8 cellular contexts compared by ENCODE assay signal in the genomic region with DNA sequence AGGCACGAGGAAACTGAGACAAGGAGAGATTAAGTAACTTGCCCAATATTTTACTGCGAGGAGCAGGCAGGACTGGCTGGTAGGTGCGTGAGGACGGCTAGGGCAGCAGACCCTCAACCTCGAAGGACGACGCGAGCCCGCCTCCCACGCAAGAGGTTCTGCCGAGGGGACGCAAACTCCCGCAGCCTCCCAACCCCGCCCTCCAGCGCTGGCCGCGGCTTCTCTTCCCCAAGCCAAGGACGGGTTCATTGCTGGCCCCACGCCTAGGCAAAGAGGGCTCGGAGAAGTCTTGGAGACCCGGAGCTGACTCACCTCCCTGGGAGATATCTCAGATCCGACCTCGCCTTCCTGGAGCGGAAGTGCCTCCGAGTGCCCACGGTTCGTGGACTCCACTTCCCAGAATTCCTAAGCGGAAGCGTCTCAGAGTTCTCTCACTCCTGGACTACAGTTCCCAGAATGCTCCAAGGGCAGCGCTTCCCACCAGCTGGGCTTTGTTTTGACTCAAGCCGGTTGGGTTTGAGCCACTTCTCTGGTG. TPM values are rescaled to one million over a fixed set of nuclear protein-coding genes. Genes with fewer than 3 reads are reported as not detected.
DNase-seq lines count a peak whose midpoint lies in the region; ATAC-seq, FAIRE-seq and TF ChIP-seq lines count a peak whose summit lies in the region.

Gene ZNF235, minus strand, starts transcription at position 367 of the 535 bp plus-strand sequence. CDS start 1,621 bp downstream, outside the sequence.

- H3K79me2 ChIP-seq in PC-3 (ENCODE audit: low read length), result no peaks in the 10 kb centered on the region

- H3K4ac ChIP-seq in IMR-90 (ENCODE audit: low read depth, low read length), result peak within 1 kb of the TSS; percentile 81

- H3K4me3 ChIP-seq in IMR-90 (ENCODE audit: insufficient read depth, low read depth, low read length) (peak within 1 kb of the TSS; percentile 74), PC-3 (ENCODE audit: low read length) (peak within 1 kb of the TSS; percentile 89), esophagus muscularis mucosa (peak within 1 kb of the TSS; percentile 67 to 84 (median 78)), muscle layer of colon (ENCODE audit: low read depth in 1 of 2, low read length in 2 of 2) (peak within 1 kb of the TSS; percentile 86 to 90)

- TF ChIP-seq POLR2A in IMR-90 (IDR thresholded peaks at IDR 0.05; ENCODE audit: low read depth, low read length) (no peak), esophagus muscularis mucosa (IDR thresholded peaks at IDR 0.05; ENCODE audit: low read depth) (no peak)

- dilution Hi-C loops in IMR-90 (cut with HindIII; ENCODE audit: low sequenced_read_pairs, unreplicated experiment), result no loop called here

- no peak for TF ChIP-seq EP300 in esophagus muscularis mucosa (IDR thresholded peaks at IDR 0.05)

- H2AK5ac ChIP-seq in IMR-90 (ENCODE audit: low read depth, low read length), result no peak within 1 kb of the TSS

- ATAC-seq in GM21515 (IDR thresholded peaks at IDR 0.05; ENCODE audit: unreplicated experiment) (peak; percentile 93), IMR-90 (ENCODE audit: low read depth) (peak; percentile 97), PC-3 (peak; percentile 98)
- ATAC-seq in activated T-cell treated with anti-CD3 and anti-CD28 coated beads, Interleukin-2, amount 50 U/mL, for 4 hours, result peak; percentile 99

- no peak for TF ChIP-seq RAD21 in IMR-90 (IDR thresholded peaks at IDR 0.05; ENCODE audit: low read length)

- H2BK5ac ChIP-seq in IMR-90 (ENCODE audit: low read depth, low read length, poor library complexity, severe bottlenecking), result peak within 1 kb of the TSS; percentile 51

- DNase-seq in D721Med (ENCODE audit: insufficient read length, low spot score) (peak; percentile 82), IMR-90 (peak; percentile 99), PC-3 (peak; percentile 96), esophagus muscularis mucosa (ENCODE audit: extremely low spot score) (peak; percentile 95)
- peak; percentile 61 for DNase-seq in activated T-cell treated with anti-CD3 and anti-CD28 coated beads, Interleukin-2, amount 50 U/mL, for 4 hours
- peak; percentile 36 to 42 for DNase-seq in stimulated activated CD8-positive, alpha-beta memory T cell treated with anti-CD3 and anti-CD28 coated beads, Interleukin-7, amount 100 ng/mL, for 1 hour (ENCODE audit: low read depth in 2 of 2)

- TF ChIP-seq CTCF in D721Med (IDR thresholded peaks at IDR 0.05; ENCODE audit: insufficient read depth, missing control alignments) (no peak), IMR-90 (conservative IDR thresholded peaks at IDR 0.05; ENCODE audit: low read depth, low read length) (no peak), PC-3 (conservative IDR thresholded peaks at IDR 0.05; ENCODE audit: low read depth, low read length) (no peak), esophagus muscularis mucosa (IDR thresholded peaks at IDR 0.05) (peak in 1 of 3 experiments; percentile 6)

- no peak within 1 kb of the TSS for H2BK20ac ChIP-seq in IMR-90 (ENCODE audit: low read depth, low read length)

- H3K14ac ChIP-seq in IMR-90 (replicated peaks; ENCODE audit: low read depth, low read length), result peak within 1 kb of the TSS; percentile 86

- H3K4me1 ChIP-seq in IMR-90 (ENCODE audit: control insufficient read depth, insufficient read depth, low read length), result peaks cover 3% of the 10 kb centered on the region; the same call in 1 of the 2 replicates
- peaks cover 10% of the 10 kb centered on the region for H3K4me1 ChIP-seq in PC-3 (ENCODE audit: insufficient read depth, low read length)
- peaks cover 5 to 14% (median 11%) of the 10 kb centered on the region in 4 donors for H3K4me1 ChIP-seq in esophagus muscularis mucosa
- H3K4me1 ChIP-seq in muscle layer of colon (ENCODE audit: insufficient read depth, low read length), result peaks cover 6% of the 10 kb centered on the region

- peak within 1 kb of the TSS; percentile 82 for H3K23ac ChIP-seq in IMR-90 (ENCODE audit: low read depth, low read length)

- intact Hi-C loops in IMR-90 (cut with micrococcal nuclease), result loop anchor here (5.0 to 10.0 kb wide), 2 partner anchors 92 to 140 kb away; partner anchors contain the start of genes ZNF226 and ZNF227
- intact Hi-C loops in PC-3 (cut with micrococcal nuclease), result loop anchor here (1.0 to 2.0 kb wide), 3 partner anchors 46 to 191 kb away; partner anchors contain the start of genes ZNF225, ZNF227 and ZNF233
- intact Hi-C loops in esophagus muscularis mucosa (cut with DNase I), result loop anchor here (5.0 to 10.0 kb wide), 3 partner anchors 92 to 300 kb away; partner anchors contain the start of genes ZNF226, ZNF227 and ZNF230

- H3K4me1 Mint-ChIP-seq in activated T-cell treated with anti-CD3 and anti-CD28 coated beads, Interleukin-2, amount 50 U/mL, for 4 hours (ENCODE audit: low read depth), result peaks cover 18% of the 10 kb centered on the region

- peak within 1 kb of the TSS; percentile 86 for H3K56ac ChIP-seq in IMR-90 (ENCODE audit: extremely low read depth, insufficient read depth, low read length)

- H2BK120ac ChIP-seq in IMR-90 (ENCODE audit: low read depth, low read length), result peak within 1 kb of the TSS; percentile 32

- peaks cover 17% of the 10 kb centered on the region for H3K9me3 Mint-ChIP-seq in activated T-cell treated with anti-CD3 and anti-CD28 coated beads, Interleukin-2, amount 50 U/mL, for 4 hours

- H3K79me1 ChIP-seq in IMR-90 (ENCODE audit: low read depth in 1 of 2, low read length in 2 of 2), result peaks cover 4 to 8% of the 10 kb centered on the region in 2 experiments; a peak in 2 of 4 replicates

- peaks cover 5% of the 10 kb centered on the region; the same call in 1 of the 2 replicates for H3K36me3 ChIP-seq in IMR-90 (ENCODE audit: control insufficient read depth, insufficient read depth, low read length)
- no peaks in the 10 kb centered on the region for H3K36me3 ChIP-seq in PC-3 (ENCODE audit: low read depth, low read length)
- H3K36me3 ChIP-seq in esophagus muscularis mucosa, result peaks cover 11 to 27% (median 22%) of the 10 kb centered on the region in 4 donors
- peaks cover 21% of the 10 kb centered on the region for H3K36me3 ChIP-seq in muscle layer of colon (ENCODE audit: insufficient read depth, low read length)

- H3K9me3 ChIP-seq in IMR-90 (ENCODE audit: control insufficient read depth, insufficient read depth, low read length) (no peaks in the 10 kb centered on the region), PC-3 (ENCODE audit: low read length) (no peaks in the 10 kb centered on the region), esophagus muscularis mucosa (peaks cover 0 to 36% (median 18%) of the 10 kb centered on the region in 4 donors), muscle layer of colon (ENCODE audit: low read length) (no peaks in the 10 kb centered on the region)

- peak within 1 kb of the TSS; percentile 48 to 84 for H4K8ac ChIP-seq in IMR-90 (ENCODE audit: low read depth in 2 of 2, low read length in 2 of 2)

- H3K27me3 Mint-ChIP-seq in activated T-cell treated with anti-CD3 and anti-CD28 coated beads, Interleukin-2, amount 50 U/mL, for 4 hours (ENCODE audit: low read depth), result peaks cover 6% of the 10 kb centered on the region

- POLR2A ChIA-PET in IMR-90 (lab: Charles Lee; ENCODE audit: unreplicated experiment), result no interaction called here
- POLR2A ChIA-PET in PC-3 (lab: Charles Lee; ENCODE audit: unreplicated experiment), result interaction anchor here (0.6 kb wide), 1 partner anchor 92 kb away, joined by 4 read pairs; the partner anchor contains the start of gene ZNF227

- H3K36me3 Mint-ChIP-seq in activated T-cell treated with anti-CD3 and anti-CD28 coated beads, Interleukin-2, amount 50 U/mL, for 4 hours (ENCODE audit: insufficient read depth), result peaks cover 20% of the 10 kb centered on the region

- peak within 1 kb of the TSS; percentile 87 for H3K4me3 Mint-ChIP-seq in activated T-cell treated with anti-CD3 and anti-CD28 coated beads, Interleukin-2, amount 50 U/mL, for 4 hours

- H3K4me2 ChIP-seq in IMR-90 (ENCODE audit: low read depth, low read length) (peak within 1 kb of the TSS; percentile 76), PC-3 (ENCODE audit: low read length) (peak within 1 kb of the TSS; percentile 92)

- no peaks in the 10 kb centered on the region for H3F3A ChIP-seq in PC-3 (ENCODE audit: low read length, unreplicated experiment)

- H2AK9ac ChIP-seq in IMR-90 (replicated peaks; ENCODE audit: low read depth, low read length, poor library complexity), result peak within 1 kb of the TSS; percentile 73

- peak; percentile 60 for FAIRE-seq in D721Med (lab: Jason Lieb, UNC)

- WGBS in IMR-90 (ENCODE audit: extremely low coverage in 2 of 2, insufficient read length in 1 of 2), 2 experiments, result 0% methylated on average over 16 of the region's 31 CpGs; no CpG with 5 or more reads in 1 of the 2 experiments
- WGBS in esophagus muscularis mucosa, result under 1% methylated on average over 17 of the region's 31 CpGs

- 0 out of 2 replicates have a peak within 1 kb of the TSS, but pooled peaks have one; percentile 34 for H4K91ac ChIP-seq in IMR-90 (ENCODE audit: insufficient read depth, low read depth, low read length)

- H3K27me3 ChIP-seq in IMR-90 (ENCODE audit: control insufficient read depth, insufficient read depth, low read length) (no peaks in the 10 kb centered on the region), PC-3 (ENCODE audit: low read length) (no peaks in the 10 kb centered on the region), esophagus muscularis mucosa (no peaks in the 10 kb centered on the region), muscle layer of colon (ENCODE audit: control insufficient read depth in 1 of 2, insufficient read depth in 2 of 2, low read length in 2 of 2) (no peaks in the 10 kb centered on the region)

- peak within 1 kb of the TSS; percentile 58 for H3K18ac ChIP-seq in IMR-90 (ENCODE audit: low read depth, low read length)

- in situ Hi-C loops in IMR-90 (cut with MboI; ENCODE audit: low sequenced_read_pairs), result no loop called here

- H3K27ac ChIP-seq in IMR-90 (ENCODE audit: insufficient read depth, low read length) (peak within 1 kb of the TSS; percentile 86), PC-3 (ENCODE audit: low read length) (peak within 1 kb of the TSS; percentile 67), esophagus muscularis mucosa (replicated peaks in 1 of 4) (peak within 1 kb of the TSS; percentile 78 to 82 (median 80)), muscle layer of colon (ENCODE audit: low read depth, low read length) (peak within 1 kb of the TSS; percentile 82)

- no peak within 1 kb of the TSS; the same call in 2 of the 3 replicates for H2BK15ac ChIP-seq in IMR-90 (ENCODE audit: low read depth, low read length)

- peak within 1 kb of the TSS; percentile 19 for H4K5ac ChIP-seq in IMR-90 (ENCODE audit: low read depth, low read length)

- peaks cover 3% of the 10 kb centered on the region; the same call in 1 of the 2 replicates for H3K9me1 ChIP-seq in IMR-90 (ENCODE audit: insufficient read depth, low read length)

- no peaks in the 10 kb centered on the region; the same call in 1 of the 2 replicates for H4K20me1 ChIP-seq in IMR-90 (ENCODE audit: insufficient read depth, low read length)
- H4K20me1 ChIP-seq in PC-3 (ENCODE audit: low read length), result no peaks in the 10 kb centered on the region

- H2AFZ ChIP-seq in IMR-90 (replicated peaks; ENCODE audit: low read length, poor library complexity) (peak within 1 kb of the TSS; percentile 95), PC-3 (ENCODE audit: low read length) (peak within 1 kb of the TSS; percentile 99)

- BruUV-seq in IMR-90 (replicated peaks; lab: Mats Ljungman, UMichigan) (no TSS peak), PC-3 (replicated peaks; lab: Mats Ljungman, UMichigan) (no TSS peak)

- CTCF ChIA-PET in IMR-90 (lab: Yijun Ruan, JAX), result interaction anchor here (0.7 to 0.9 kb wide), 2 partner anchors 138 to 195 kb away, joined by 3 read pairs; partner anchors contain the start of gene ZNF180
- CTCF ChIA-PET in PC-3 (lab: Charles Lee), result no interaction called here

- H3K9ac ChIP-seq in IMR-90 (ENCODE audit: low read depth, low read length), result peak within 1 kb of the TSS; percentile 88
- H3K9ac ChIP-seq in PC-3 (ENCODE audit: low read length), result peak within 1 kb of the TSS; percentile 71
- peak within 1 kb of the TSS; percentile 87 for H3K9ac ChIP-seq in muscle layer of colon (ENCODE audit: low read length)

- H3K9me2 ChIP-seq in PC-3 (replicated peaks; ENCODE audit: low read length), result no peaks in the 10 kb centered on the region

RNA-seq across cellular contexts. Expression of gene ZNF235, which starts in this region (rescaled TPM):
- total RNA-seq in IMR-90 (2012; rRNA removed) (3.0 and 3.1 TPM in 2 replicates), PC-3 (2014; rRNA removed) (0.92 and 1.0 TPM in 2 replicates), esophagus muscularis mucosa (1 to 10 TPM; 4.1 to 5.6 (median 4.5) TPM)
- polyA plus RNA-seq in IMR-90 (2012; rRNA removed), result 0.77 and 0.80 TPM in 2 replicates
- polyA plus RNA-seq in IMR-90 (2012; cell fraction: cytosol; rRNA removed), result 0.25 and 0.31 TPM in 2 replicates
- 0.75 and 5.2 TPM in 2 replicates for polyA plus RNA-seq in IMR-90 (2012; cell fraction: nucleus; rRNA removed; ENCODE audit: low replicate concordance)
- 1 to 10 TPM in 2 of 3 donors, under 1 TPM in 1; 0.99 to 2.4 (median 1.6) TPM for total RNA-seq in activated T-cell treated with anti-CD3 and anti-CD28 coated beads, Interleukin-2, amount 50 U/mL, for 4 hours

Comparison
In these comparisons a context has a peak if more than half of its experiments do, and no peak if none do; other contexts are left out.
1. Peak in every context shown above with its lines: DNase-seq, ATAC-seq, H3K4me3 ChIP-seq and H3K27ac ChIP-seq.
2. DNase-seq: peak in every context shown above with its lines; median percentile 99 in IMR-90; 96 in PC-3; 95 in esophagus muscularis mucosa; 82 in D721Med; 61 in activated T-cell treated with anti-CD3 and anti-CD28 coated beads, Interleukin-2, amount 50 U/mL, for 4 hours; 39 in stimulated activated CD8-positive, alpha-beta memory T cell treated with anti-CD3 and anti-CD28 coated beads, Interleukin-7, amount 100 ng/mL, for 1 hour.